Comparison of ENCODE assay signal across 9 cellular contexts in the genomic region with DNA sequence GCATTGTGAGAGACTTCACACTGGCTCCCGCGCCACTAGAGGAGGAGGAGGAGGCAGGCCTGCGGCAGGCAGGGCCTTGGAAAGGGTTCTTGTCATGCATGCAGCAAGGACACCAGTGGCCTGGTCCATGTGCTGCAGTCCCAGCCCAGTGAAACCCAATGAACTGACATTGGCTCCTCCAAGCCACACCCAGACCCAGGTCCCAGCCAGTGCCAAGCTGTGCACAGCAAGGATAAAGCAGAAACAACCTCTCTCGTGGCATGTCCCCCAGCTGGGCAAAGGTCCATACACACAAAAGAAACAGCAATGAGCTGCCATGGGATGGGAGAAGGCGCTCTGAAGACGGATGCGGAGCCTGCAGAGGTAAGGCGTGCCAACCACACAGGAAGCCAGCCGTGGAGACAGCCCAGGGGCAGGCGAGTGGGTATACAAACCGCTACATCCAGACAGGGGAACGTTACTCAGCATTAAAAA.
A peak's percentile ranks its signal among the peaks of the same experiment; 100 is the strongest.
DNase-seq lines count a peak whose midpoint lies in the region; ATAC-seq and TF ChIP-seq lines count a peak whose summit lies in the region.
"Had no signal": no experiment of that assay in that cellular context is flagged by ENCODE, and none has a peak within 500 bp of the region (broad histone marks: within the 10 kb centered on the region; RNA-seq: fewer than 3 reads in every experiment).

No MANE protein-coding gene starts in this region.

- peaks cover 6% of the 10 kb centered on the region for H3K9me3 Mint-ChIP-seq in activated T-cell treated with anti-CD3 and anti-CD28 coated beads, Interleukin-2, amount 50 U/mL, for 24 hours
- H3K9me3 Mint-ChIP-seq in memory B cell = peaks cover 4% of the 10 kb centered on the region

- DNase-seq in M059J (ENCODE audit: low read depth) (peak; percentile 89), memory B cell (ENCODE audit: low spot score in 2 of 2) (peak in 1 of 2 donors; percentile 20), A172 (ENCODE audit: low spot score) (no peak), coronary artery (ENCODE audit: low spot score) (no peak), foreskin keratinocyte (no peak)
- DNase-seq in activated T-cell treated with anti-CD3 and anti-CD28 coated beads, Interleukin-2, amount 50 U/mL, for 24 hours = peak; percentile 74
- DNase-seq: NCI-H1694 had no signal

- H3K9ac ChIP-seq in BLaER1 = peak overlapping the region; percentile 67; the same call in 1 of the 2 replicates

- peaks cover 93% of the 10 kb centered on the region for H3K4me1 Mint-ChIP-seq in activated T-cell treated with anti-CD3 and anti-CD28 coated beads, Interleukin-2, amount 50 U/mL, for 24 hours (ENCODE audit: low read depth)
- peaks cover 76% of the 10 kb centered on the region for H3K4me1 Mint-ChIP-seq in memory B cell

- peaks cover 52% of the 10 kb centered on the region for H3K36me3 ChIP-seq in BLaER1

- ATAC-seq in memory B cell (ENCODE audit: low read depth) (peak; percentile 75), HG03039 (IDR thresholded peaks at IDR 0.05; ENCODE audit: unreplicated experiment) (no peak), foreskin keratinocyte (no peak)

- peaks cover 6% of the 10 kb centered on the region for H3K9me3 ChIP-seq in BLaER1

- peaks cover 90% of the 10 kb centered on the region for H4K20me1 ChIP-seq in BLaER1

- H3K36me3 Mint-ChIP-seq in activated T-cell treated with anti-CD3 and anti-CD28 coated beads, Interleukin-2, amount 50 U/mL, for 24 hours (ENCODE audit: low read depth) = peaks cover 99% of the 10 kb centered on the region
- peaks cover 13% of the 10 kb centered on the region for H3K36me3 Mint-ChIP-seq in memory B cell

- peak overlapping the region; percentile 94 for H3K4me2 ChIP-seq in BLaER1

- H3K27ac Mint-ChIP-seq in activated T-cell treated with anti-CD3 and anti-CD28 coated beads, Interleukin-2, amount 50 U/mL, for 24 hours = peak overlapping the region; percentile 99
- H3K27ac Mint-ChIP-seq in memory B cell = peak overlapping the region; percentile 72

- TF ChIP-seq CTCF in coronary artery (IDR thresholded peaks at IDR 0.05) (no peak), foreskin keratinocyte (conservative IDR thresholded peaks at IDR 0.05) (no peak)

- peak overlapping the region; percentile 26; the same call in 1 of the 2 replicates for H3K4me3 ChIP-seq in BLaER1
- H3K4me3 ChIP-seq in coronary artery = no peak overlapping the region

- H3K27me3 ChIP-seq in BLaER1 (no peaks in the 10 kb centered on the region), foreskin keratinocyte (no peaks in the 10 kb centered on the region)

- peak overlapping the region; percentile 72 for H3K4me3 Mint-ChIP-seq in activated T-cell treated with anti-CD3 and anti-CD28 coated beads, Interleukin-2, amount 50 U/mL, for 24 hours
- peak overlapping the region; percentile 72 for H3K4me3 Mint-ChIP-seq in memory B cell

- H3K27ac ChIP-seq in BLaER1 = peak overlapping the region; percentile 90
- no peak overlapping the region for H3K27ac ChIP-seq in coronary artery
- no peak overlapping the region for H3K27ac ChIP-seq in foreskin keratinocyte

- no peaks in the 10 kb centered on the region for H3K27me3 Mint-ChIP-seq in activated T-cell treated with anti-CD3 and anti-CD28 coated beads, Interleukin-2, amount 50 U/mL, for 24 hours
- H3K27me3 Mint-ChIP-seq in memory B cell = no peaks in the 10 kb centered on the region

- H3K4me1 ChIP-seq in BLaER1 = peaks cover 100% of the 10 kb centered on the region
- H3K4me1 ChIP-seq in foreskin keratinocyte = no peaks in the 10 kb centered on the region

Comparison
In these comparisons a context has a peak if more than half of its experiments do, and no peak if none do; other contexts are left out.
1. DNase-seq: peak in M059J (single experiment) and activated T-cell treated with anti-CD3 and anti-CD28 coated beads, Interleukin-2, amount 50 U/mL, for 24 hours (single experiment); none in A172 (single experiment), coronary artery (single experiment) and foreskin keratinocyte (0 of 2).